In genomic region chr9:105053209-105053652, GRCh38 we compare ENCODE assay signal across 8 cellular contexts.
DNase-seq lines count a peak whose midpoint lies in the region; ATAC-seq and TF ChIP-seq lines count a peak whose summit lies in the region.

No MANE protein-coding gene starts in this region.

- no peak overlapping the region for H3K4me3 ChIP-seq in PC-9

- H3K36me3 Mint-ChIP-seq in effector memory CD8-positive, alpha-beta T cell (ENCODE audit: insufficient read depth): no peaks in the 10 kb centered on the region

- no peaks in the 10 kb centered on the region for H4K20me1 ChIP-seq in PC-9 (ENCODE audit: insufficient read depth)

- intact Hi-C loops in PC-9 (cut with micrococcal nuclease; ENCODE audit: unreplicated experiment): no loop called here
- intact Hi-C loops in head of caudate nucleus (cut with DNase I): no loop called here

- H3K4me1 ChIP-seq in PC-9 (replicated peaks; ENCODE audit: insufficient read depth): peaks cover 44% of the 10 kb centered on the region

- POLR2A ChIA-PET in PC-9 (lab: Charles Lee; ENCODE audit: unreplicated experiment): interaction anchor here (0.6 kb wide), 1 partner anchor 18 kb away, joined by 7 read pairs; no protein-coding TSS in a partner anchor

- peaks cover 2 to 7% of the 10 kb centered on the region in 2 donors for H3K4me1 Mint-ChIP-seq in effector memory CD8-positive, alpha-beta T cell (ENCODE audit: low read depth in 2 of 2)

- H3K27ac ChIP-seq in PC-9: peak overlapping the region; percentile 80

- H3K27me3 ChIP-seq in PC-9 (ENCODE audit: insufficient read depth, low read depth): no peaks in the 10 kb centered on the region

- in situ Hi-C loops in ACHN (cut with HindIII; ENCODE audit: low pct_ligation_motif_present, low pct_unique_long_range_greater_than_20kb, low sequenced_read_pairs): no loop called here

- peak overlapping the region; percentile 20 for H3K4me2 ChIP-seq in PC-9

- peaks cover 20% of the 10 kb centered on the region; the same call in 1 of the 2 replicates for H3F3A ChIP-seq in PC-9 (ENCODE audit: insufficient read depth, low read depth)

- no peak for TF ChIP-seq CTCF in PC-9 (conservative IDR thresholded peaks at IDR 0.05)

- no peaks in the 10 kb centered on the region for H3K36me3 ChIP-seq in PC-9 (ENCODE audit: low read depth)

- CTCF ChIA-PET in PC-9 (lab: Charles Lee): no interaction called here

- H3K4me3 Mint-ChIP-seq in effector memory CD8-positive, alpha-beta T cell: no peak overlapping the region

- no peak overlapping the region for H2AFZ ChIP-seq in PC-9

- H3K9me3 ChIP-seq in PC-9 (ENCODE audit: insufficient read depth, low read depth): no peaks in the 10 kb centered on the region

- no peaks in the 10 kb centered on the region for H3K79me2 ChIP-seq in PC-9 (ENCODE audit: low read depth)

- peak; percentile 34 for DNase-seq in ACHN
- peak in 1 of 2 experiments; percentile 54 for DNase-seq in PC-9
- no peak for DNase-seq in effector memory CD8-positive, alpha-beta T cell
- peak; percentile 31 to 64 (median 34) for DNase-seq in stimulated activated CD4-positive, alpha-beta T cell treated with anti-CD3 and anti-CD28 coated beads, TNF-alpha, amount 100 ng/mL, for 48 hours (ENCODE audit: low read depth in 3 of 3)
- DNase-seq in GM19238 (ENCODE audit: insufficient read length, low spot score): no peak
- DNase-seq in head of caudate nucleus: no peak
- no peak for DNase-seq in NCI-H510A treated with DMSO at 0.1 percent for 48 hours (lab: John Stamatoyannopoulos, UW)

- peak overlapping the region in 1 of 2 donors; percentile 38 for H3K27ac Mint-ChIP-seq in effector memory CD8-positive, alpha-beta T cell

- peaks cover 11 to 14% of the 10 kb centered on the region in 2 donors for H3K27me3 Mint-ChIP-seq in effector memory CD8-positive, alpha-beta T cell

- no TSS peak for BruUV-seq in PC-9 (replicated peaks; lab: Mats Ljungman, UMichigan)

- no peaks in the 10 kb centered on the region for H3K9me3 Mint-ChIP-seq in effector memory CD8-positive, alpha-beta T cell

- peak; percentile 84 for ATAC-seq in GM21423 (IDR thresholded peaks at IDR 0.05; ENCODE audit: unreplicated experiment)
- ATAC-seq in effector memory CD8-positive, alpha-beta T cell (replicated peaks): peak; percentile 64

- H3K9me2 ChIP-seq in PC-9 (ENCODE audit: insufficient read depth): no peaks in the 10 kb centered on the region

Comparison
In these comparisons a context has a peak if more than half of its experiments do, and no peak if none do; other contexts are left out.
1. DNase-seq: peak in ACHN (single experiment) and stimulated activated CD4-positive, alpha-beta T cell treated with anti-CD3 and anti-CD28 coated beads, TNF-alpha, amount 100 ng/mL, for 48 hours (3 of 3); none in effector memory CD8-positive, alpha-beta T cell (0 of 3), GM19238 (single experiment), head of caudate nucleus (0 of 42) and NCI-H510A treated with DMSO at 0.1 percent for 48 hours (single experiment).